27 cellular contexts compared by ENCODE assay signal in the genomic region with DNA sequence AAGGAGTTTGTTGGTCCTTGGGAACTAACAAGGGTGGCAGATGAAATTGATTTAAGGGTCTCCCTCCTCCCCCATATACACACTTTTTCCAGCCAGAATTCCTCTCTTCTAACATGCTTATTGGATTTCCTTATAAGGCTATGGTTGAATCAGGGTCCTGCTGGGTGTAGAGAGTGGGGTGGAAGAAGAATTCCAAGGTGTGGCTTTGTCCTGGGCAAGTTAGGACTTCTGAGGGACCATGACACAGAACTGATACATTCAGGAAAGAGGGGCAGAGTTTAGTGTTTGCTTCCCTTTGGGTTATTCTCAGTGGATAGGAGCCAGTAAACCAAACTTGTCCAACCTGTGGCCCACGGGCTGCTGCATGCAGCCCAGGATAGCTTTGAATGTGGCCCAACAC.
"Had no signal": no experiment of that assay in that cellular context is flagged by ENCODE, and none has a peak within 500 bp of the region (broad histone marks: within the 10 kb centered on the region; RNA-seq: fewer than 3 reads in every experiment).

No MANE protein-coding gene starts in this region.

- H3K27me3 ChIP-seq: body of pancreas, dorsolateral prefrontal cortex, heart left ventricle, left lung, ovary, upper lobe of right lung had no signal

- H3K4me3 Mint-ChIP-seq: activated CD8-positive, alpha-beta memory T cell treated with anti-CD3 and anti-CD28 coated beads, Interleukin-2, amount 10 ng/mL, durations not matched to agents 7 days and 5 days; activated CD8-positive, alpha-beta T cell treated with anti-CD3 and anti-CD28 coated beads for 36 hours; activated naive CD8-positive, alpha-beta T cell; activated T-cell treated with anti-CD3 and anti-CD28 coated beads, Interleukin-2, amount 50 U/mL, for 72 hours; naive B cell had no signal

- H3K27me3 Mint-ChIP-seq: activated CD8-positive, alpha-beta memory T cell treated with anti-CD3 and anti-CD28 coated beads, Interleukin-2, amount 10 ng/mL, durations not matched to agents 7 days and 5 days; activated CD8-positive, alpha-beta T cell treated with anti-CD3 and anti-CD28 coated beads for 36 hours; activated naive CD8-positive, alpha-beta T cell; naive B cell; progenitor cell of endocrine pancreas had no signal

- DNase-seq: activated CD4-positive, alpha-beta T cell treated with anti-CD3 and anti-CD28 coated beads, Interleukin-2, amount 50 U/mL, for 1 hour; activated CD8-positive, alpha-beta memory T cell treated with anti-CD3 and anti-CD28 coated beads, Interleukin-2, amount 10 ng/mL, durations not matched to agents 7 days and 5 days; activated CD8-positive, alpha-beta T cell treated with anti-CD3 and anti-CD28 coated beads for 36 hours; activated effector memory CD4-positive, alpha-beta T cell treated with Interleukin-2 at 50 U/mL for 16 hours; activated naive CD4-positive, alpha-beta T cell treated with Interleukin-2 at 50 U/mL for 16 hours; activated T-cell treated with anti-CD3 and anti-CD28 coated beads, Interleukin-2, amount 50 U/mL, for 72 hours; anterior cingulate cortex; body of pancreas; dorsolateral prefrontal cortex; effector memory CD4-positive, alpha-beta T cell; foreskin fibroblast; heart left ventricle; hypothalamus; left lung; lower lobe of right lung; naive B cell; ovary; stimulated activated CD4-positive, alpha-beta T cell treated with anti-CD3 and anti-CD28 coated beads, Interleukin-12 subunit alpha, Interleukin-12 subunit beta, amount 100 ng/mL, for 4 hours; stimulated activated CD4-positive, alpha-beta T cell treated with anti-CD3 and anti-CD28 coated beads, Interleukin-4, amount 100 ng/mL, for 1 hour; stimulated activated naive CD8-positive, alpha-beta T cell treated with anti-CD3 and anti-CD28 coated beads, Interleukin-15, Interleukin-2, amounts not matched to agents 100 U/mL and 50 U/mL, for 24 hours; T-helper 2 cell; upper lobe of right lung had no signal

- H3K36me3 ChIP-seq: heart left ventricle, left lung, lower lobe of right lung, ovary, upper lobe of right lung had no signal

- H3K4me1 ChIP-seq: body of pancreas had no signal

- ATAC-seq: activated CD8-positive, alpha-beta memory T cell treated with anti-CD3 and anti-CD28 coated beads, Interleukin-2, amount 10 ng/mL, durations not matched to agents 7 days and 5 days; activated CD8-positive, alpha-beta T cell treated with anti-CD3 and anti-CD28 coated beads for 36 hours; activated T-cell treated with anti-CD3 and anti-CD28 coated beads, Interleukin-2, amount 50 U/mL, for 72 hours; body of pancreas; heart left ventricle; left lung; lower lobe of right lung; sciatic nerve; stimulated activated naive CD8-positive, alpha-beta T cell treated with anti-CD3 and anti-CD28 coated beads, Interleukin-15, Interleukin-2, amounts not matched to agents 100 U/mL and 50 U/mL, for 24 hours; upper lobe of right lung had no signal

- H3K4me3 ChIP-seq: body of pancreas, coronary artery, dorsolateral prefrontal cortex, heart left ventricle, left lung, lower lobe of right lung, ovary, skin epidermis, upper lobe of right lung had no signal

- H3K27ac Mint-ChIP-seq: activated CD8-positive, alpha-beta memory T cell treated with anti-CD3 and anti-CD28 coated beads, Interleukin-2, amount 10 ng/mL, durations not matched to agents 7 days and 5 days; activated CD8-positive, alpha-beta T cell treated with anti-CD3 and anti-CD28 coated beads for 36 hours; activated naive CD8-positive, alpha-beta T cell; activated T-cell treated with anti-CD3 and anti-CD28 coated beads, Interleukin-2, amount 50 U/mL, for 72 hours; progenitor cell of endocrine pancreas had no signal

- H3K27ac ChIP-seq: body of pancreas, dorsolateral prefrontal cortex, heart left ventricle, left lung, lower lobe of right lung, ovary, upper lobe of right lung had no signal

- H3K9me3 ChIP-seq: body of pancreas, lower lobe of right lung, ovary, upper lobe of right lung had no signal

- H3K36me3 Mint-ChIP-seq: naive B cell had no signal
